In genomic region chr10:128111686-128112085, GRCh38 we compare ENCODE assay signal across 21 cellular contexts. TPM values are rescaled to one million over a fixed set of nuclear protein-coding genes. Genes with fewer than 3 reads are reported as not detected.
A peak's percentile ranks its signal among the peaks of the same experiment; 100 is the strongest.
DNase-seq lines count a peak whose midpoint lies in the region; ATAC-seq, FAIRE-seq and TF ChIP-seq lines count a peak whose summit lies in the region.
"Had no signal": no experiment of that assay in that cellular context is flagged by ENCODE, and none has a peak within 500 bp of the region (broad histone marks: within the 10 kb centered on the region; RNA-seq: fewer than 3 reads in every experiment).

No MANE protein-coding gene starts in this region.

- H3K9me3 ChIP-seq in A673 (ENCODE audit: low read depth, low read length, poor library complexity, severe bottlenecking) (no peaks in the 10 kb centered on the region), OCI-LY7 (ENCODE audit: low read length) (no peaks in the 10 kb centered on the region), GM12878 (replicated peaks; ENCODE audit: control insufficient read depth, insufficient read depth, low read length) (no peaks in the 10 kb centered on the region)
- H3K9me3 ChIP-seq: A549; BLaER1 treated with 17β-estradiol and CSF1 and Interleukin-3, amounts not matched to agents 10 nM and 100 nM had no signal

- ATAC-seq in GM12878 = no peak
- no peak for ATAC-seq in HG02763 (IDR thresholded peaks at IDR 0.05; ENCODE audit: unreplicated experiment)
- ATAC-seq in HG02610 (IDR thresholded peaks at IDR 0.05; ENCODE audit: unreplicated experiment) = no peak
- ATAC-seq: A549, HepG2 had no signal

- intact Hi-C loops in A673 (cut with micrococcal nuclease; ENCODE audit: unreplicated experiment) = no loop called here
- intact Hi-C loops in OCI-LY7 (cut with micrococcal nuclease; ENCODE audit: unreplicated experiment) = no loop called here
- intact Hi-C loops in GM12878 (cut with micrococcal nuclease; ENCODE audit: unreplicated experiment) = no loop called here

- DNase-seq in A673 (ENCODE audit: low spot score) = no peak
- DNase-seq in CD1c-positive myeloid dendritic cell (ENCODE audit: extremely low spot score) = peak; percentile 49
- DNase-seq in OCI-LY7 (ENCODE audit: low spot score) = no peak
- no peak for DNase-seq in GM12878 (ENCODE audit: low read depth, low spot score)
- DNase-seq in activated CD8-positive, alpha-beta memory T cell treated with anti-CD3 and anti-CD28 coated beads, Interleukin-2, amount 50 U/mL, for 48 hours = no peak
- DNase-seq: AML-193; CD4-positive, alpha-beta memory T cell; DMS153; DMS79 treated with DMSO at 0.1 percent for 48 hours; EL; GOT3; H9 had no signal

- CTCF ChIA-PET in A673 (lab: Charles Lee) (no interaction called here), OCI-LY7 (lab: Charles Lee; ENCODE audit: unreplicated experiment) (no interaction called here), GM12878 (lab: Yijun Ruan, JAX) (interaction anchor here (1.5 kb wide), 1 partner anchor 11 kb away, joined by 5 read pairs; no protein-coding TSS in a partner anchor)

- H3K4me2 ChIP-seq in OCI-LY7 (ENCODE audit: low read length) (no peak overlapping the region), GM12878 (ENCODE audit: control insufficient read depth, insufficient read depth) (no peak overlapping the region)
- H3K4me2 ChIP-seq: A549; BLaER1 treated with 17β-estradiol and CSF1 and Interleukin-3, amounts not matched to agents 10 nM and 100 nM had no signal

- no peak for FAIRE-seq in GM12878 (lab: Jason Lieb, UNC)
- FAIRE-seq: A549, D721Med, G401.6, GM19239, HepG2, HTR-8/SVneo had no signal

- RAD21 ChIA-PET in GM12878 (lab: Charles Lee; ENCODE audit: unreplicated experiment) = no interaction called here

- TF ChIP-seq RAD21 in GM12878 (IDR thresholded peaks at IDR 0.05; ENCODE audit: insufficient read depth, low read depth, low read length) = no peak

- BruUV-seq in A673 (replicated peaks; lab: Mats Ljungman, UMichigan) (TSS peak; percentile 5), OCI-LY7 (replicated peaks; lab: Mats Ljungman, UMichigan) (TSS peak; percentile 20), GM12878 (replicated peaks; lab: Mats Ljungman, UMichigan) (TSS peak; percentile 10)

- TF ChIP-seq POLR2A in GM12878 (IDR thresholded peaks at IDR 0.05; ENCODE audit: low read depth, low read length) = no peak

- no peak overlapping the region for H3K9ac ChIP-seq in GM12878 (ENCODE audit: control insufficient read depth, insufficient read depth, low read length)
- H3K9ac ChIP-seq: BLaER1 treated with 17β-estradiol and CSF1 and Interleukin-3, amounts not matched to agents 10 nM and 100 nM had no signal

- peaks cover 100% of the 10 kb centered on the region for H3K36me3 ChIP-seq in A673 (ENCODE audit: insufficient read depth, low read length, poor library complexity, severe bottlenecking)
- peaks cover 100% of the 10 kb centered on the region for H3K36me3 ChIP-seq in OCI-LY7 (ENCODE audit: insufficient read depth, low read length)
- H3K36me3 ChIP-seq in GM12878 (ENCODE audit: control insufficient read depth in 2 of 2, insufficient read depth in 2 of 2, low read length in 1 of 2) = peaks cover 52 to 69% of the 10 kb centered on the region in 2 experiments

- TF ChIP-seq EP300 in GM12878 (IDR thresholded peaks at IDR 0.05; ENCODE audit: borderline replicate concordance in 1 of 2, control insufficient read depth in 1 of 2, low read depth in 2 of 2, low read length in 2 of 2) = no peak

- in situ Hi-C loops in GM12878 (cut with MboI) = no loop called here

- TF ChIP-seq CTCF in A673 (conservative IDR thresholded peaks at IDR 0.05; ENCODE audit: low read depth, low read length) = no peak
- TF ChIP-seq CTCF in OCI-LY7 (conservative IDR thresholded peaks at IDR 0.05; ENCODE audit: low read length) = no peak
- no peak for TF ChIP-seq CTCF in GM12878 (IDR thresholded peaks at IDR 0.05 in 2 of 3, conservative IDR thresholded peaks at IDR 0.05 in 1 of 3; ENCODE audit: control insufficient read depth in 2 of 3, extremely low read depth in 1 of 3, insufficient read depth in 1 of 3, low read depth in 3 of 3, low read length in 3 of 3)

- H4K20me1 ChIP-seq in OCI-LY7 (ENCODE audit: insufficient read depth, low read length) (peaks cover 24% of the 10 kb centered on the region), GM12878 (ENCODE audit: control insufficient read depth, insufficient read depth) (no peaks in the 10 kb centered on the region)

- H3K79me2 ChIP-seq in OCI-LY7 (ENCODE audit: insufficient read depth, low read depth, low read length) (peaks cover 13% of the 10 kb centered on the region; the same call in 1 of the 2 replicates), GM12878 (ENCODE audit: control insufficient read depth, insufficient read depth, low read length) (peaks cover 9% of the 10 kb centered on the region)

- POLR2A ChIA-PET in A673 (lab: Charles Lee; ENCODE audit: low non-redundant PET) = no interaction called here
- POLR2A ChIA-PET in OCI-LY7 (lab: Charles Lee) = interaction anchor here (0.9 kb wide), 1 partner anchor 18 kb away, joined by 3 read pairs; no protein-coding TSS in a partner anchor
- POLR2A ChIA-PET in GM12878 (lab: Charles Lee) = no interaction called here

- H3K27me3 ChIP-seq in A673 (replicated peaks; ENCODE audit: insufficient read depth, low read depth, low read length, poor library complexity) = no peaks in the 10 kb centered on the region
- no peaks in the 10 kb centered on the region for H3K27me3 ChIP-seq in GM12878 (replicated peaks in 1 of 2; ENCODE audit: control insufficient read depth in 2 of 2, insufficient read depth in 2 of 2, low read length in 1 of 2)
- H3K27me3 ChIP-seq: BLaER1 treated with 17β-estradiol and CSF1 and Interleukin-3, amounts not matched to agents 10 nM and 100 nM had no signal

- SMC1A ChIA-PET in GM12878 (lab: Charles Lee; ENCODE audit: uncharacterized antibody, unreplicated experiment) = interaction anchor here (1.9 kb wide), 1 partner anchor 11 kb away, joined by 8 read pairs; no protein-coding TSS in a partner anchor

- no peaks in the 10 kb centered on the region for H3K9me2 ChIP-seq in OCI-LY7 (ENCODE audit: insufficient read depth, low read length)

- H3K4me1 ChIP-seq in A673 (ENCODE audit: insufficient read depth, low read length, poor library complexity, severe bottlenecking) (no peaks in the 10 kb centered on the region), OCI-LY7 (ENCODE audit: insufficient read depth, low read length, poor library complexity, severe bottlenecking) (no peaks in the 10 kb centered on the region), GM12878 (ENCODE audit: control insufficient read depth, insufficient read depth, low read length) (no peaks in the 10 kb centered on the region)
- H3K4me1 ChIP-seq: A549 had no signal

- H2AFZ ChIP-seq in OCI-LY7 (ENCODE audit: low read length) = no peak overlapping the region
- no peak overlapping the region for H2AFZ ChIP-seq in GM12878 (ENCODE audit: control insufficient read depth, low read depth, low read length)

- H3K4me3 ChIP-seq in A673 (ENCODE audit: low read depth, low read length, poor library complexity, severe bottlenecking) (no peak overlapping the region), OCI-LY7 (ENCODE audit: low read depth, low read length, poor library complexity, severe bottlenecking) (no peak overlapping the region), GM12878 (no peak overlapping the region)
- H3K4me3 ChIP-seq: A549; BLaER1 treated with 17β-estradiol and CSF1 and Interleukin-3, amounts not matched to agents 10 nM and 100 nM had no signal

- 85% methylated on average over 6 of the region's 6 CpGs for WGBS in GM12878 (ENCODE audit: insufficient coverage, insufficient replicate concordance, low lambda C conversion rate, missing lambda C conversion rate)

- H3K27ac ChIP-seq in A673 (ENCODE audit: low read depth, low read length, poor library complexity, severe bottlenecking) = no peak overlapping the region
- no peak overlapping the region for H3K27ac ChIP-seq in OCI-LY7 (ENCODE audit: low read depth, low read length, poor library complexity, severe bottlenecking)
- H3K27ac ChIP-seq in GM12878 (ENCODE audit: control insufficient read depth, insufficient read depth) = no peak overlapping the region
- H3K27ac ChIP-seq: A549; BLaER1 treated with 17β-estradiol and CSF1 and Interleukin-3, amounts not matched to agents 10 nM and 100 nM had no signal

TF ChIP-seq in GM12878, 131 proteins besides CTCF, POLR2A, EP300 and RAD21 (continues in another document):
- TF ChIP-seq SMARCA5 (IDR thresholded peaks at IDR 0.05) (no peak), STAT3 (IDR thresholded peaks at IDR 0.05; ENCODE audit: low read depth, low read length) (no peak), NR2F1 (conservative IDR thresholded peaks at IDR 0.05) (no peak), E2F4 (IDR thresholded peaks at IDR 0.05; ENCODE audit: low read depth, low read length) (no peak), ETV6 (conservative IDR thresholded peaks at IDR 0.05 in 1 of 2, IDR thresholded peaks at IDR 0.05 in 1 of 2; ENCODE audit: borderline replicate concordance in 1 of 2, low read depth in 1 of 2) (no peak)

RNA-seq across cellular contexts. Expression of gene MKI67, which starts 14.5 kb away (rescaled TPM):
- total RNA-seq in A673 (2021) = 242 and 249 TPM in 2 replicates
- total RNA-seq in OCI-LY7 (2014; rRNA removed; shearing (Covaris generic)) = 139 and 165 TPM in 2 replicates
- total RNA-seq in OCI-LY7 (2022) = 192 and 217 TPM in 2 replicates
- total RNA-seq in GM12878 (2013; cell fraction: nucleolus; rRNA removed) = 83.4 and 83.6 TPM in 2 replicates
- total RNA-seq in GM12878 (2014; rRNA removed) = 72.0 and 89.6 TPM in 2 replicates
- total RNA-seq in GM12878 (2014; rRNA removed; fragmentation: Illumina TruSeq; extraction: Trizol) = 75.9 and 82.4 TPM in 2 replicates
- total RNA-seq in GM12878 (2021) = 168 and 183 TPM in 2 replicates
- polyA plus RNA-seq in GM12878 (2011; ENCODE audit: low read depth) = 35.4 TPM
- polyA plus RNA-seq in GM12878 (2011; rRNA removed) = 53.4 and 54.7 TPM in 2 replicates
- 49.7 and 61.9 TPM in 2 replicates for polyA plus RNA-seq in GM12878 (2011; cell fraction: cytosol; rRNA removed)
- polyA plus RNA-seq in GM12878 (2011; cell fraction: nucleus; rRNA removed) = 147 and 191 TPM in 2 replicates
- polyA plus RNA-seq in GM12878 (2012) = 44.4 and 49.8 TPM in 2 replicates
- polyA plus RNA-seq in GM12878 (2014; fragmentation: Illumina TruSeq; extraction: Trizol) = 174 and 182 TPM in 2 replicates
- polyA plus RNA-seq in GM12878 (2014; fragmentation: Nextera tagmentation; extraction: Ambion mirVana) = 10 to 100 TPM; 22.3 to 37.5 TPM
- polyA plus RNA-seq in GM12878 (2014; rRNA removed) = 76.3 and 88.9 TPM in 2 replicates
- 100 to 1,000 TPM; 143 to 148 TPM for polyA plus RNA-seq in GM12878 (2016; fragmentation: Nextera tagmentation; extraction: Ambion mirVana)
- polyA minus RNA-seq in GM12878 (2011; rRNA and poly(A)+ RNA removed) = 51.4 and 64.0 TPM in 2 replicates
- polyA minus RNA-seq in GM12878 (2011; cell fraction: cytosol; rRNA and poly(A)+ RNA removed) = 61.1 and 66.3 TPM in 2 replicates
- polyA minus RNA-seq in GM12878 (2011; cell fraction: nucleus; rRNA and poly(A)+ RNA removed) = 61.4 and 96.2 TPM in 2 replicates
